Comparison of ENCODE assay signal across 13 cellular contexts in the genomic region with DNA sequence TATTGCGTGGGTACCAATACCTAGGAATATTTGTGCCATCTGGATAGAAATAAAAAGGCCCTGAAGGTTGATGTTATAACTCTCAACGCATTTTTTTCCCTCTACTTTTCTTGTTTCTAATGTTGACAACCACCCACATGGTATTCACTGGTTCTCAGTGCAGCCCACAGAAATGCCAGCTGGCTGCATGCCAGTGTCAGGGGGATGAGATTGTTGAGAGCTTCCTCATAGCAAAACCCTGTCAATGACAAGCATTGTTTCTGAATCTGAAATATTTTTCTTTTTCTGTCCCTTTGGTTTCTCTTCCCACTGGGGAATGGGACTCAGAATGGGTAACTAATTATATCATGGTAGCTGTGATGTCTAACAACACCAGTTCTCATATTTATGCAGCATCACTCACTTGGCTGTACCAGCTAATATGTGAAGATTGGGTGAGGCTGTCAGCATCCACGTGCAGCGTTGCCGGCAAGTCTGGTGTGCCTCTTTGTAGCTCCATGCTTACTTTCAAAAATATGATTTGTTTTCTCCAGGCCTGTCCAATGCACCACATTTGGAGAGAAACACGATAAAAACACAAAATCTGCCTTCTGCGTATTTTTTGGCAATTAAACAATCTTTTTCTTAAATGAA.
DNase-seq lines count a peak whose midpoint lies in the region; ATAC-seq and TF ChIP-seq lines count a peak whose summit lies in the region.
"Had no signal": no experiment of that assay in that cellular context is flagged by ENCODE, and none has a peak within 500 bp of the region (broad histone marks: within the 10 kb centered on the region; RNA-seq: fewer than 3 reads in every experiment).

No MANE protein-coding gene starts in this region.

- no peaks in the 10 kb centered on the region for H3K27me3 ChIP-seq in kidney epithelial cell (ENCODE audit: control insufficient read depth, insufficient read depth, low read length)
- no peaks in the 10 kb centered on the region for H3K27me3 ChIP-seq in GM23338 (ENCODE audit: insufficient read depth)

- no peaks in the 10 kb centered on the region for H3K36me3 Mint-ChIP-seq in GM23338 (ENCODE audit: low read depth)
- H3K36me3 Mint-ChIP-seq in activated T-cell treated with anti-CD3 and anti-CD28 coated beads, Interleukin-2, amount 50 U/mL, for 72 hours (ENCODE audit: insufficient read depth in 2 of 2) = no peaks in the 10 kb centered on the region

- no peak overlapping the region for H3K27ac Mint-ChIP-seq in GM23338
- no peak overlapping the region for H3K27ac Mint-ChIP-seq in activated T-cell treated with anti-CD3 and anti-CD28 coated beads, Interleukin-2, amount 50 U/mL, for 72 hours
- H3K27ac Mint-ChIP-seq: activated CD4-positive, alpha-beta memory T cell treated with anti-CD3 and anti-CD28 coated beads, Interleukin-2, amount 10 ng/mL, durations not matched to agents 7 days and 5 days had no signal

- no peak overlapping the region for H3K4me3 Mint-ChIP-seq in GM23338
- no peak overlapping the region for H3K4me3 Mint-ChIP-seq in activated T-cell treated with anti-CD3 and anti-CD28 coated beads, Interleukin-2, amount 50 U/mL, for 72 hours
- H3K4me3 Mint-ChIP-seq: activated CD4-positive, alpha-beta memory T cell treated with anti-CD3 and anti-CD28 coated beads, Interleukin-2, amount 10 ng/mL, durations not matched to agents 7 days and 5 days; central memory CD8-positive, alpha-beta T cell had no signal

- DNase-seq in AG20443 (ENCODE audit: low spot score) = peak; percentile 28
- DNase-seq in LHCN-M2 (ENCODE audit: low read depth) = peak; percentile 82
- peak; percentile 47 for DNase-seq in brain pericyte (ENCODE audit: low read depth, low spot score)
- DNase-seq in kidney epithelial cell (ENCODE audit: low read depth) = peak; percentile 44
- DNase-seq in GM23338 (ENCODE audit: low spot score) = no peak
- DNase-seq in activated T-cell treated with anti-CD3 and anti-CD28 coated beads, Interleukin-2, amount 50 U/mL, for 72 hours = no peak
- DNase-seq in stimulated activated CD4-positive, alpha-beta T cell treated with anti-CD3 and anti-CD28 coated beads, Interleukin-15, amount 100 ng/mL, for 24 hours = no peak
- DNase-seq: activated CD4-positive, alpha-beta memory T cell treated with anti-CD3 and anti-CD28 coated beads, Interleukin-2, amount 10 ng/mL, durations not matched to agents 7 days and 5 days; KBM-7; left colon had no signal

- no peaks in the 10 kb centered on the region for H3K36me3 ChIP-seq in kidney epithelial cell (ENCODE audit: control insufficient read depth, insufficient read depth, low read length)
- no peaks in the 10 kb centered on the region for H3K36me3 ChIP-seq in GM23338 (ENCODE audit: insufficient read depth)

- H3K4me1 Mint-ChIP-seq in GM23338 = peaks cover 4% of the 10 kb centered on the region; the same call in 2 of the 3 replicates
- no peaks in the 10 kb centered on the region for H3K4me1 Mint-ChIP-seq in activated T-cell treated with anti-CD3 and anti-CD28 coated beads, Interleukin-2, amount 50 U/mL, for 72 hours (ENCODE audit: low read depth)
- H3K4me1 Mint-ChIP-seq: activated CD4-positive, alpha-beta memory T cell treated with anti-CD3 and anti-CD28 coated beads, Interleukin-2, amount 10 ng/mL, durations not matched to agents 7 days and 5 days; central memory CD8-positive, alpha-beta T cell had no signal

- ATAC-seq in GM23338 (no peak), HG02970 (IDR thresholded peaks at IDR 0.05; ENCODE audit: low FRiP score, unreplicated experiment) (no peak)
- no peak for ATAC-seq in activated T-cell treated with anti-CD3 and anti-CD28 coated beads, Interleukin-2, amount 50 U/mL, for 72 hours (replicated peaks in 1 of 2)
- ATAC-seq: left colon had no signal

- H3K79me2 ChIP-seq in GM23338 (replicated peaks; ENCODE audit: insufficient read depth) = no peaks in the 10 kb centered on the region

- H4K20me1 ChIP-seq in GM23338 (replicated peaks; ENCODE audit: insufficient read depth) = no peaks in the 10 kb centered on the region

- no peak for TF ChIP-seq CTCF in kidney epithelial cell (IDR thresholded peaks at IDR 0.05; ENCODE audit: insufficient read depth, low read length, poor library complexity, severe bottlenecking)
- no peak for TF ChIP-seq CTCF in GM23338 (conservative IDR thresholded peaks at IDR 0.05; ENCODE audit: low read depth in 2 of 2)

- peaks cover 3% of the 10 kb centered on the region for H3K27me3 Mint-ChIP-seq in GM23338 (ENCODE audit: insufficient read depth, low read depth, poor library complexity)
- H3K27me3 Mint-ChIP-seq in activated T-cell treated with anti-CD3 and anti-CD28 coated beads, Interleukin-2, amount 50 U/mL, for 72 hours (ENCODE audit: low read depth) = peaks cover 4% of the 10 kb centered on the region
- H3K27me3 Mint-ChIP-seq: activated CD4-positive, alpha-beta memory T cell treated with anti-CD3 and anti-CD28 coated beads, Interleukin-2, amount 10 ng/mL, durations not matched to agents 7 days and 5 days had no signal

- no peak overlapping the region for H3K4me2 ChIP-seq in GM23338

- H3K4me1 ChIP-seq in GM23338 (ENCODE audit: insufficient read depth) = no peaks in the 10 kb centered on the region

- H2AFZ ChIP-seq in GM23338 = no peak overlapping the region

- no peaks in the 10 kb centered on the region for H3K9me3 Mint-ChIP-seq in GM23338
- no peaks in the 10 kb centered on the region for H3K9me3 Mint-ChIP-seq in activated T-cell treated with anti-CD3 and anti-CD28 coated beads, Interleukin-2, amount 50 U/mL, for 72 hours
- H3K9me3 Mint-ChIP-seq: activated CD4-positive, alpha-beta memory T cell treated with anti-CD3 and anti-CD28 coated beads, Interleukin-2, amount 10 ng/mL, durations not matched to agents 7 days and 5 days; central memory CD8-positive, alpha-beta T cell had no signal

- no peak overlapping the region for H3K27ac ChIP-seq in GM23338 (ENCODE audit: low read depth)
- H3K27ac ChIP-seq: skin epidermis had no signal

- no peaks in the 10 kb centered on the region for H3F3A ChIP-seq in GM23338 (replicated peaks; ENCODE audit: low read depth)

- peaks cover 7% of the 10 kb centered on the region for H3K9me2 ChIP-seq in GM23338 (ENCODE audit: insufficient read depth)

- H3K4me3 ChIP-seq in kidney epithelial cell (ENCODE audit: low read depth, low read length) (no peak overlapping the region), GM23338 (no peak overlapping the region)
- H3K4me3 ChIP-seq: skin epidermis had no signal

TF ChIP-seq in GM23338, 12 proteins besides CTCF, POLR2A, EP300 and RAD21 (continues in another document):
- no peak for TF ChIP-seq ZNF331 (CRISPR knock-in tag; IDR thresholded peaks at IDR 0.05; ENCODE audit: low read depth)
- no peak for TF ChIP-seq REST (IDR thresholded peaks at IDR 0.05; ENCODE audit: unreplicated experiment)
- TF ChIP-seq JUNB (IDR thresholded peaks at IDR 0.05; ENCODE audit: unreplicated experiment) = no peak
- no peak for TF ChIP-seq ETS1 (IDR thresholded peaks at IDR 0.05)

Comparison
In these comparisons a context has a peak if more than half of its experiments do, and no peak if none do; other contexts are left out.
1. DNase-seq: peak in AG20443 (single experiment), LHCN-M2 (single experiment), brain pericyte (single experiment) and kidney epithelial cell (single experiment); none in GM23338 (single experiment), activated T-cell treated with anti-CD3 and anti-CD28 coated beads, Interleukin-2, amount 50 U/mL, for 72 hours (0 of 2) and stimulated activated CD4-positive, alpha-beta T cell treated with anti-CD3 and anti-CD28 coated beads, Interleukin-15, amount 100 ng/mL, for 24 hours (single experiment).